In the genomic region with DNA sequence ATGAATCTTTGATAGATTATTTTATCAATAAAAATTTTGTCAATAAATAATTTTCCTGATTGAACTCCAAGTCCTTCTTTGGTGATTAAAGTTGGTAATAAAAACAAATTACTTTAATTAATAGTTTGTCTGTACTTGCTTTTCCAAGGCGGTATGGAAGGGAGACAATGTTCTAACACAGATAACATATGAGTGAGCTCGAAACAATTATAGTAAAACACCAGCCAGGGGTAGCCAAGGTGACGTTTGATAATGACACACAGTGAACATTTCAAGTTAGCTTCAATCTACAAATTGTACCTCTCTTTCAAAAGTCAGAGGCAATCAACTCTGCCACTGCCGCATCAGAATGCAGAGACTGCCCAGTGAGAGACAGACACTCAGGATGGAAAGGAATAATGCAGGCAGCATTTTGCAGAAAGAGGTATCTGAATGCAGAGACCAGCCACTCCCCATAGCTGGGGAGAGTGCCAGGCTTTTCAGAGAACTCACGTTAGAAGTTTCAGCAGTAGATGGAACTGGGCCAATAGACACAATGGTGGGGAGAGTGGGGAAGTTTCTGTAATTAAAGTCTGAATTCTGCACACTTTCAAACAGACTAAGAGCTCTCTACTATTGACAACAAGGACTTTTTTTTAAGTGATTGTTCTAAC, we compare ENCODE assay signal across 25 cellular contexts. TPM values are rescaled to one million over a fixed set of nuclear protein-coding genes. Genes with fewer than 3 reads are reported as not detected.
DNase-seq lines count a peak whose midpoint lies in the region; ATAC-seq and TF ChIP-seq lines count a peak whose summit lies in the region.
"Had no signal": no experiment of that assay in that cellular context is flagged by ENCODE, and none has a peak within 500 bp of the region (broad histone marks: within the 10 kb centered on the region; RNA-seq: fewer than 3 reads in every experiment).

No MANE protein-coding gene starts in this region.

- H3K4me3 ChIP-seq in right atrium auricular region (no peak overlapping the region), astrocyte of the spinal cord (ENCODE audit: low read depth, low read length) (no peak overlapping the region), lower lobe of right lung (no peak overlapping the region)
- H3K4me3 ChIP-seq: GM23248, hepatocyte, upper lobe of left lung had no signal

- in situ Hi-C loops in astrocyte of the spinal cord (cut with HindIII; ENCODE audit: low sequenced_read_pairs), result no loop called here

- DNase-seq in Right ventricle myocardium inferior (ENCODE audit: missing footprints), result no peak
- DNase-seq in right atrium auricular region (ENCODE audit: low spot score), result no peak
- DNase-seq in astrocyte of the spinal cord (ENCODE audit: low read depth, low spot score), result peak; percentile 38
- peak; percentile 47 for DNase-seq in lower lobe of right lung
- no peak for DNase-seq in NCI-H1092 (lab: John Stamatoyannopoulos, UW)
- DNase-seq in A172 (ENCODE audit: low spot score), result no peak
- no peak for DNase-seq in NCI-H1694 treated with DMSO at 0.1 percent for 48 hours (lab: John Stamatoyannopoulos, UW)
- no peak for DNase-seq in stimulated activated CD4-positive, alpha-beta T cell treated with anti-CD3 and anti-CD28 coated beads, Interleukin-4, amount 100 ng/mL, for 1 hour
- DNase-seq: activated CD4-positive, CD25-positive, alpha-beta regulatory T cell treated with anti-CD3 and anti-CD28 coated beads, Interleukin-2, amount 50 U/mL, for 72 hours; activated naive CD4-positive, alpha-beta T cell treated with Interleukin-2 at 50 U/mL for 16 hours; activated T-cell treated with anti-CD3 and anti-CD28 coated beads, Interleukin-2, amount 50 U/mL, for 1 hour; Caco-2; GM23248; immature natural killer cell; NCI-H1092 treated with DMSO at 0.1 percent for 48 hours; NCI-H2081; NCI-H524 treated with DMSO at 0.1 percent for 48 hours; nephron progenitor cell; T-helper 9 cell had no signal

- no peak for TF ChIP-seq CTCF in right atrium auricular region (IDR thresholded peaks at IDR 0.05)
- no peak for TF ChIP-seq CTCF in astrocyte of the spinal cord (IDR thresholded peaks at IDR 0.05; ENCODE audit: low read depth, low read length)
- no peak for TF ChIP-seq CTCF in lower lobe of right lung (IDR thresholded peaks at IDR 0.05)

- no peaks in the 10 kb centered on the region for H3K36me3 ChIP-seq in right atrium auricular region
- no peaks in the 10 kb centered on the region for H3K36me3 ChIP-seq in lower lobe of right lung
- H3K36me3 ChIP-seq: upper lobe of left lung had no signal

- H3K9me3 ChIP-seq in right atrium auricular region (no peaks in the 10 kb centered on the region), lower lobe of right lung (no peaks in the 10 kb centered on the region)
- H3K9me3 ChIP-seq: Caco-2, upper lobe of left lung had no signal

- ATAC-seq in Right ventricle myocardium inferior, result peak; percentile 61
- peak; percentile 67 to 84 for ATAC-seq in lower lobe of right lung
- ATAC-seq: HepG2 had no signal

- H3K4me1 ChIP-seq in right atrium auricular region, result peaks cover 0 to 8% of the 10 kb centered on the region in 2 donors
- H3K4me1 ChIP-seq in lower lobe of right lung, result no peaks in the 10 kb centered on the region
- H3K4me1 ChIP-seq: Caco-2, upper lobe of left lung had no signal

- intact Hi-C loops in Right ventricle myocardium inferior (cut with DNase I), result no loop called here
- intact Hi-C loops in lower lobe of right lung (cut with DNase I), result no loop called here

- H3K27me3 ChIP-seq in right atrium auricular region (no peaks in the 10 kb centered on the region), lower lobe of right lung (ENCODE audit: low read depth) (no peaks in the 10 kb centered on the region)
- H3K27me3 ChIP-seq: hepatocyte, upper lobe of left lung had no signal

- H3K27ac ChIP-seq in right atrium auricular region, result peak overlapping the region in 1 of 2 donors; percentile 45
- no peak overlapping the region for H3K27ac ChIP-seq in lower lobe of right lung
- H3K27ac ChIP-seq: GM23248, hepatocyte, upper lobe of left lung had no signal

RNA-seq across cellular contexts. Expression of a gene that starts 18.1 kb away (rescaled TPM):
- not detected for total RNA-seq in Right ventricle myocardium inferior
- total RNA-seq in right atrium auricular region, result not detected
- total RNA-seq in lower lobe of right lung, result not detected
- not detected in 2 replicates for total RNA-seq in A172 (2014; rRNA removed; shearing (Covaris generic))
- total RNA-seq: Caco-2, GM23248, HepG2, lower leg skin, mononuclear cell, pulmonary artery endothelial cell, upper lobe of left lung had no signal

Comparison
In these comparisons a context has a peak if more than half of its experiments do, and no peak if none do; other contexts are left out.
1. DNase-seq: peak in astrocyte of the spinal cord (single experiment) and lower lobe of right lung (single experiment); none in Right ventricle myocardium inferior (single experiment), right atrium auricular region (single experiment), NCI-H1092 (single experiment), A172 (single experiment), NCI-H1694 treated with DMSO at 0.1 percent for 48 hours (single experiment) and stimulated activated CD4-positive, alpha-beta T cell treated with anti-CD3 and anti-CD28 coated beads, Interleukin-4, amount 100 ng/mL, for 1 hour (single experiment).